ENCODE assay signal across 18 cellular contexts in the genomic region with DNA sequence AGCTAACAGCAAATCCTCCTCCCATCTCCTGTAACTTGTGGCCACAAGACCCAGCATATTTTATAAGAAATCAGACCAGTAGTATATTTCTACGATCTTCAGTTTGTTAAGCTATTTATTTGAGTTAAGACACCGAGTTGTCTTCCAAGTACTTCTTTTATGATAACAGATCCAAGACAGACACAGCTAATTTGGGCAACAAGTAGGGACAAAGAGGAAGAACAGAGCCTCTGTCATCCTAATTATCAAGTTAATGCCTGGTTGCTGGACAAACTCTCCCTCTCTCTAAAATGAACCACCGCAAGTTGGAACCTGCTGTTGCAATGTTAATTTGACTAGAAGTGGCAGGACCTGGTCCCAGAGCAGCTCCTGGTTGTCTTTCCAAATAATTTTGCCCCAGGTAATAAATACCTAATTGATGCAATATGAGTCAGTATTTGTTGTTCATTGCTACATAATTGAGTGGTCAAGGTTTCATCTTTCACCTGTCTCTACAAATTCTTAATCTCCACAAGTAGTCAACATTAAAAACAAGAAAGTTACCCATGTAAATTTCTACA.
"Had no signal": no experiment of that assay in that cellular context is flagged by ENCODE, and none has a peak within 500 bp of the region (broad histone marks: within the 10 kb centered on the region; RNA-seq: fewer than 3 reads in every experiment).

No MANE protein-coding gene starts in this region.

- H3K36me3 ChIP-seq: ascending aorta, esophagus muscularis mucosa, left ventricle myocardium inferior, right atrium auricular region, WERI-Rb-1 had no signal

- H3K27me3 ChIP-seq: ascending aorta, esophagus muscularis mucosa, right atrium auricular region had no signal

- H3K4me1 ChIP-seq: ascending aorta, esophagus muscularis mucosa, left ventricle myocardium inferior, right atrium auricular region had no signal

- ATAC-seq: activated CD4-positive, alpha-beta T cell treated with anti-CD3 and anti-CD28 coated beads for 36 hours; natural killer cell; stimulated activated naive CD8-positive, alpha-beta T cell treated with anti-CD3 and anti-CD28 coated beads, Interleukin-15, Interleukin-2, amounts not matched to agents 100 U/mL and 50 U/mL, for 24 hours had no signal

- H3K4me3 Mint-ChIP-seq: activated CD4-positive, alpha-beta memory T cell treated with anti-CD3 and anti-CD28 coated beads, Interleukin-2, amount 10 ng/mL, durations not matched to agents 7 days and 5 days; activated CD4-positive, alpha-beta T cell treated with anti-CD3 and anti-CD28 coated beads for 36 hours; activated naive CD4-positive, alpha-beta T cell treated with anti-CD3 and anti-CD28 coated beads, Interleukin-2, amount 10 ng/mL, durations not matched to agents 7 days and 5 days; activated T-cell treated with anti-CD3 and anti-CD28 coated beads, Interleukin-2, amount 50 U/mL, for 24 hours; memory B cell; natural killer cell; T-helper 1 cell treated with Interleukin-12 subunit alpha and Interleukin-12 subunit beta and Interleukin-4 antibody, amounts not matched to agents 30 μg/mL and 1 μg/mL, for 36 hours; type B pancreatic cell had no signal

- H3K36me3 Mint-ChIP-seq: activated naive CD4-positive, alpha-beta T cell treated with anti-CD3 and anti-CD28 coated beads, Interleukin-2, amount 10 ng/mL, durations not matched to agents 7 days and 5 days; memory B cell; natural killer cell had no signal

- H3K27me3 Mint-ChIP-seq: activated CD4-positive, alpha-beta memory T cell treated with anti-CD3 and anti-CD28 coated beads, Interleukin-2, amount 10 ng/mL, durations not matched to agents 7 days and 5 days; activated CD4-positive, alpha-beta T cell treated with anti-CD3 and anti-CD28 coated beads for 36 hours; activated naive CD4-positive, alpha-beta T cell treated with anti-CD3 and anti-CD28 coated beads, Interleukin-2, amount 10 ng/mL, durations not matched to agents 7 days and 5 days; activated T-cell treated with anti-CD3 and anti-CD28 coated beads, Interleukin-2, amount 50 U/mL, for 24 hours; memory B cell; type B pancreatic cell had no signal

- H3K4me1 Mint-ChIP-seq: activated CD4-positive, alpha-beta memory T cell treated with anti-CD3 and anti-CD28 coated beads, Interleukin-2, amount 10 ng/mL, durations not matched to agents 7 days and 5 days; activated CD4-positive, alpha-beta T cell treated with anti-CD3 and anti-CD28 coated beads for 36 hours; activated naive CD4-positive, alpha-beta T cell treated with anti-CD3 and anti-CD28 coated beads, Interleukin-2, amount 10 ng/mL, durations not matched to agents 7 days and 5 days; memory B cell; natural killer cell had no signal

- H3K27ac ChIP-seq: ascending aorta, esophagus muscularis mucosa, left ventricle myocardium inferior, right atrium auricular region, WERI-Rb-1 had no signal

- DNase-seq: activated CD4-positive, alpha-beta memory T cell treated with anti-CD3 and anti-CD28 coated beads, Interleukin-2, amount 10 ng/mL, durations not matched to agents 7 days and 5 days; activated CD4-positive, alpha-beta T cell treated with anti-CD3 and anti-CD28 coated beads for 36 hours; activated naive CD4-positive, alpha-beta T cell treated with anti-CD3 and anti-CD28 coated beads, Interleukin-2, amount 10 ng/mL, durations not matched to agents 7 days and 5 days; activated T-cell treated with anti-CD3 and anti-CD28 coated beads, Interleukin-2, amount 50 U/mL, for 24 hours; hypothalamus; left ventricle myocardium inferior; natural killer cell; nucleus accumbens; posterior cingulate gyrus; small intestine; stimulated activated naive CD8-positive, alpha-beta T cell treated with anti-CD3 and anti-CD28 coated beads, Interleukin-15, Interleukin-2, amounts not matched to agents 100 U/mL and 50 U/mL, for 24 hours; WERI-Rb-1 had no signal

- H3K9me3 ChIP-seq: ascending aorta, esophagus muscularis mucosa, left ventricle myocardium inferior, right atrium auricular region had no signal

- H3K9me3 Mint-ChIP-seq: activated CD4-positive, alpha-beta memory T cell treated with anti-CD3 and anti-CD28 coated beads, Interleukin-2, amount 10 ng/mL, durations not matched to agents 7 days and 5 days; activated naive CD4-positive, alpha-beta T cell treated with anti-CD3 and anti-CD28 coated beads, Interleukin-2, amount 10 ng/mL, durations not matched to agents 7 days and 5 days; memory B cell; T-helper 1 cell treated with Interleukin-12 subunit alpha and Interleukin-12 subunit beta and Interleukin-4 antibody, amounts not matched to agents 30 μg/mL and 1 μg/mL, for 36 hours; type B pancreatic cell had no signal

- H3K4me3 ChIP-seq: ascending aorta, esophagus muscularis mucosa, left ventricle myocardium inferior, right atrium auricular region had no signal

- H3K27ac Mint-ChIP-seq: activated CD4-positive, alpha-beta memory T cell treated with anti-CD3 and anti-CD28 coated beads, Interleukin-2, amount 10 ng/mL, durations not matched to agents 7 days and 5 days; activated CD4-positive, alpha-beta T cell treated with anti-CD3 and anti-CD28 coated beads for 36 hours; activated naive CD4-positive, alpha-beta T cell treated with anti-CD3 and anti-CD28 coated beads, Interleukin-2, amount 10 ng/mL, durations not matched to agents 7 days and 5 days; activated T-cell treated with anti-CD3 and anti-CD28 coated beads, Interleukin-2, amount 50 U/mL, for 24 hours; memory B cell; natural killer cell; T-helper 1 cell treated with Interleukin-12 subunit alpha and Interleukin-12 subunit beta and Interleukin-4 antibody, amounts not matched to agents 30 μg/mL and 1 μg/mL, for 36 hours; type B pancreatic cell had no signal
